In the genomic region with DNA sequence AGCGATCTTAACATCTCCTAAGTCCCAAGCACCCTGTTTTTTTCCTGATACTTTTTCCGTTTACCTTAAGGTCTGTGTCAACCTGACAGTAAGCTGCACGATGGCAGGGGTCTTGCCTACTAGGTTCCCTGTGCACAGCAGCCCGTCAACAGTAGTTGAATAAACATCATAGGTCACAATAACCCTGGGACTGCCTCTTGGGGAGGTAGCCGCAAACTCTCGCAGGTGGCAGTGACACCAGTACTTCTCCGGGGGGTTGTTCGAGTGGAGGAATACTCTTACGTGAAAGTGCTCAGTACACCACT, we compare ENCODE assay signal across 8 cellular contexts. TPM values are rescaled to one million over a fixed set of nuclear protein-coding genes. Genes with fewer than 3 reads are reported as not detected.
A peak's percentile ranks its signal among the peaks of the same experiment; 100 is the strongest.
DNase-seq lines count a peak whose midpoint lies in the region; ATAC-seq and TF ChIP-seq lines count a peak whose summit lies in the region.

No MANE protein-coding gene starts in this region.

- no peaks in the 10 kb centered on the region for H3K9me3 Mint-ChIP-seq in T-cell

- peaks cover 0 to 3% (median 0%) of the 10 kb centered on the region in 12 donors for H3K9me3 ChIP-seq in heart left ventricle

- H3K4me1 ChIP-seq in heart left ventricle: peaks cover 3 to 47% (median 39%) of the 10 kb centered on the region in 12 donors

- intact Hi-C loops in heart left ventricle (cut with DNase I): loop anchor here in 3 of 10 donors (5.0 to 10.0 kb wide), 4 partner anchors 81 to 683 kb away; partner anchors contain the start of genes CLASP2 (in 1 of the 3), CRTAP (in 1 of the 3) and UBP1 (in 1 of the 3)

- DNase-seq in NCI-H526 (lab: John Stamatoyannopoulos, UW) (peak; percentile 66 to 77), NCI-H526 treated with DMSO at 0.1 percent for 48 hours (lab: John Stamatoyannopoulos, UW) (no peak), T-cell (no peak), heart left ventricle (no peak), HT-29 (ENCODE audit: low spot score) (no peak)
- DNase-seq in activated CD4-positive, alpha-beta T cell treated with anti-CD3 and anti-CD28 coated beads for 1 hour: no peak

- peak overlapping the region; percentile 92 to 99 (median 99) for H3K4me3 Mint-ChIP-seq in T-cell

- ATAC-seq in HG02852 (IDR thresholded peaks at IDR 0.05; ENCODE audit: unreplicated experiment) (peak; percentile 54), T-cell (replicated peaks in 1 of 4) (peak; percentile 66 to 74 (median 71)), heart left ventricle (peak in 2 of 4 donors; percentile 16 to 33)

- no peaks in the 10 kb centered on the region for H3K27me3 ChIP-seq in heart left ventricle

- H3K27ac Mint-ChIP-seq in T-cell: peak overlapping the region; percentile 96 to 98

- POLR2A ChIA-PET in T-cell (lab: Charles Lee): interaction anchor here in 1 of 2 donors (0.8 to 1.3 kb wide), 5 partner anchors 11 to 357 kb away, joined by 3 to 7 read pairs (median 4); no protein-coding TSS in a partner anchor

- H3K4me1 Mint-ChIP-seq in T-cell: peaks cover 47 to 62% (median 52%) of the 10 kb centered on the region in 3 donors

- peaks cover 3% of the 10 kb centered on the region for H3K36me3 Mint-ChIP-seq in T-cell

- WGBS in heart left ventricle, 4 donors: 0 to 1% (median 1%) methylated on average over 9 of the region's 9 CpGs

- peak overlapping the region; percentile 56 to 98 (median 86) for H3K4me3 ChIP-seq in heart left ventricle
- H3K4me3 ChIP-seq in skin epidermis: peak overlapping the region; percentile 45 to 94 (median 66)

- peaks cover 0 to 8% (median 0%) of the 10 kb centered on the region in 9 donors for H3K36me3 ChIP-seq in heart left ventricle

- no peaks in the 10 kb centered on the region for H3K27me3 Mint-ChIP-seq in T-cell

- CTCF ChIA-PET in T-cell (lab: Charles Lee): interaction anchor here (0.6 to 7.6 kb wide), 9 partner anchors 9 to 852 kb away, joined by 3 to 46 read pairs (median 4); no protein-coding TSS in a partner anchor

- TF ChIP-seq CTCF in heart left ventricle (IDR thresholded peaks at IDR 0.05): no peak

- H3K27ac ChIP-seq in heart left ventricle (peak overlapping the region; percentile 56 to 98 (median 94)), skin epidermis (peak overlapping the region; percentile 77 to 99 (median 96))

- no peak for TF ChIP-seq POLR2A in heart left ventricle (IDR thresholded peaks at IDR 0.05)

RNA-seq across cellular contexts. Expression of gene PDCD6IP, which starts 0.4 kb away (rescaled TPM):
- 100 to 1,000 TPM; 139 to 216 (median 189) TPM for total RNA-seq in T-cell
- 100 to 1,000 TPM in 8 of 9 donors, 10 to 100 TPM in 1; 72.9 to 205 (median 152) TPM for total RNA-seq in heart left ventricle
- polyA plus RNA-seq in heart left ventricle: 10 to 100 TPM; 25.8 to 85.9 TPM
- 91.1 and 134 TPM in 2 replicates for total RNA-seq in HT-29 (2014; rRNA removed; shearing (Covaris generic))

Comparison
In these comparisons a context has a peak if more than half of its experiments do, and no peak if none do; other contexts are left out.
1. DNase-seq: peak in NCI-H526 (2 of 2); none in NCI-H526 treated with DMSO at 0.1 percent for 48 hours (single experiment), T-cell (0 of 34), heart left ventricle (0 of 5), HT-29 (single experiment) and activated CD4-positive, alpha-beta T cell treated with anti-CD3 and anti-CD28 coated beads for 1 hour (single experiment).